Comparison of ENCODE assay signal across 18 cellular contexts in the genomic region with DNA sequence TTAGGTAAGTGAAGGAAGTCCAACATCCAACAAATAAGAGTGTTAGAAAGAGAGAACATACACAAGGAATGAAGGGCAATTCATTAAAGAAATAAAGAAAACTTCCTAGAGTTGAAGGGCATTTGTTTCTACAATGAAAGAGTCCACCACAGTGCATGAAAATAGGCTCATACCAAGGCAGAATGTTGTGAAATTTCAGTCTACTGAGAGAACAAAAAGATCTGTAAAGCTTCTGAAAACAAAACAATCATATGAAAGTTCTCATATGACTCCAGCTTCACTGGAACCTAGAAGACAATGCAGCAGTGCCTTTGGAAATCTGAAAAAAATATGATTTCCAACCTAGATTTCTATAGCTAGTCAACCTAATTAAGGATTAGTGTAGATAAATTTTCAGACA. TPM values are rescaled to one million over a fixed set of nuclear protein-coding genes. Genes with fewer than 3 reads are reported as not detected.
"Had no signal": no experiment of that assay in that cellular context is flagged by ENCODE, and none has a peak within 500 bp of the region (broad histone marks: within the 10 kb centered on the region; RNA-seq: fewer than 3 reads in every experiment).

No MANE protein-coding gene starts in this region.

- ATAC-seq: lower lobe of right lung; stimulated activated memory B cell treated with anti-CD40 and anti-IgM and Interleukin-4, amounts not matched to agents 10 μg/mL and 1 μg/mL and 100 μg/mL, for 72 hours had no signal

- H3K27me3 ChIP-seq: brain microvascular endothelial cell, transverse colon, vagina had no signal

- H3K9me3 Mint-ChIP-seq: activated naive CD4-positive, alpha-beta T cell treated with anti-CD3 and anti-CD28 coated beads, Interleukin-2, amount 50 U/mL, for 24 hours; endodermal cell; mesothelial cell of epicardium; neural crest cell; stimulated activated memory B cell treated with anti-CD40 and anti-IgM and Interleukin-4, amounts not matched to agents 10 μg/mL and 1 μg/mL and 100 μg/mL, for 72 hours had no signal

- H3K36me3 ChIP-seq: brain microvascular endothelial cell, lower lobe of right lung, transverse colon, vagina had no signal

- H3K27ac ChIP-seq: brain microvascular endothelial cell, lower lobe of right lung, transverse colon, vagina had no signal

- H3K36me3 Mint-ChIP-seq: activated naive CD4-positive, alpha-beta T cell treated with anti-CD3 and anti-CD28 coated beads, Interleukin-2, amount 50 U/mL, for 24 hours; mesothelial cell of epicardium; stimulated activated memory B cell treated with anti-CD40 and anti-IgM and Interleukin-4, amounts not matched to agents 10 μg/mL and 1 μg/mL and 100 μg/mL, for 72 hours had no signal

- H3K4me3 ChIP-seq: lower lobe of right lung, transverse colon, vagina had no signal

- DNase-seq: activated effector memory CD4-positive, alpha-beta T cell treated with anti-CD3 and anti-CD28 coated beads, Interleukin-2, amount 50 U/mL, for 16 hours; activated T-cell treated with anti-CD3 and anti-CD28 coated beads, Interleukin-2, amount 50 U/mL, for 1 hour; brain microvascular endothelial cell; dermis blood vessel endothelial cell; endodermal cell; lower lobe of right lung; T-helper 9 cell; transverse colon had no signal

- H3K4me1 ChIP-seq: lower lobe of right lung, transverse colon, vagina had no signal

- H3K27ac Mint-ChIP-seq: activated naive CD4-positive, alpha-beta T cell treated with anti-CD3 and anti-CD28 coated beads, Interleukin-2, amount 50 U/mL, for 24 hours; endodermal cell; mesothelial cell of epicardium; stimulated activated memory B cell treated with anti-CD40 and anti-IgM and Interleukin-4, amounts not matched to agents 10 μg/mL and 1 μg/mL and 100 μg/mL, for 72 hours had no signal

- H3K9me3 ChIP-seq: lower lobe of right lung, transverse colon, vagina had no signal

- H3K4me1 Mint-ChIP-seq: endodermal cell; mesothelial cell of epicardium; neural crest cell; stimulated activated memory B cell treated with anti-CD40 and anti-IgM and Interleukin-4, amounts not matched to agents 10 μg/mL and 1 μg/mL and 100 μg/mL, for 72 hours had no signal

- H3K27me3 Mint-ChIP-seq: activated naive CD4-positive, alpha-beta T cell treated with anti-CD3 and anti-CD28 coated beads, Interleukin-2, amount 50 U/mL, for 24 hours had no signal

- H3K4me3 Mint-ChIP-seq: activated naive CD4-positive, alpha-beta T cell treated with anti-CD3 and anti-CD28 coated beads, Interleukin-2, amount 50 U/mL, for 24 hours; endodermal cell; mesothelial cell of epicardium; neural crest cell; stimulated activated memory B cell treated with anti-CD40 and anti-IgM and Interleukin-4, amounts not matched to agents 10 μg/mL and 1 μg/mL and 100 μg/mL, for 72 hours had no signal

RNA-seq across cellular contexts. Expression of a gene that starts 5.7 kb away (rescaled TPM):
- total RNA-seq: cerebellum, dermis blood vessel endothelial cell, epithelial cell of proximal tubule, lower lobe of right lung, mesothelial cell of epicardium, neural crest cell, osteocyte, pulmonary artery endothelial cell, SK-MEL-5, vagina had no signal

RNA-seq across cellular contexts. Expression of a gene that starts 59.1 kb away (rescaled TPM):
- total RNA-seq: epithelial cell of proximal tubule, mesothelial cell of epicardium, neural crest cell, osteocyte, pulmonary artery endothelial cell had no signal
